Comparison of ENCODE assay signal across 16 cellular contexts in the genomic region with DNA sequence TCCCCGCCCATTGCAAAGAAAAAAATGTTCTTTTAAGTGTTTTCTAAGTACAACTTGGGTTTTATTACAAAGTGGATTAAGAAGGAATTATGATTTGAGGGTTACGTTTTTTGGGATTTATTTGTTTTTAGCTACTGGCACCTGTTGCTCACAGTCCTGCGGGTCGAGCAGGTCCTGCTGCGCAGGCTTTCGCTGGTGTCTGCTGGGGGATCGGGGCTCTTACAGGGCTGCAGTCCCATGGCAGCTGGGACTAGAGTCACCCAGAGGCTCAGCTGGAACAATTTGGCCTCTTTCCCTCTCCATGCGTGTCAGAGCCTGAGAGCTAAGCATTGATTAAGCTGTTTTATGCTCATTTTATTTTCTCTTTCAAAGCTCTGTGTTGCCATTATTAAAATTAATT.
"Had no signal": no experiment of that assay in that cellular context is flagged by ENCODE, and none has a peak within 500 bp of the region (broad histone marks: within the 10 kb centered on the region; RNA-seq: fewer than 3 reads in every experiment).

No MANE protein-coding gene starts in this region.

- H3K27me3 ChIP-seq: neural progenitor cell, ovary, right atrium auricular region, sigmoid colon had no signal

- H3K27me3 Mint-ChIP-seq: naive thymus-derived CD8-positive, alpha-beta T cell had no signal

- DNase-seq: cortex of kidney; effector memory CD4-positive, alpha-beta T cell; kidney; left colon; left ventricle myocardium superior; mucosa of descending colon; naive thymus-derived CD8-positive, alpha-beta T cell; sigmoid colon; stimulated activated CD4-positive, alpha-beta T cell treated with anti-CD3 and anti-CD28 coated beads, Interleukin-12 subunit alpha, Interleukin-12 subunit beta, amount 100 ng/mL, for 4 hours; stimulated activated naive CD4-positive, alpha-beta T cell treated with Interleukin-2 at 50 U/mL for 16 hours; trophoblast cell had no signal

- H3K9me3 Mint-ChIP-seq: naive thymus-derived CD8-positive, alpha-beta T cell; neural progenitor cell had no signal

- H3K9me3 ChIP-seq: mucosa of descending colon, ovary, right atrium auricular region, sigmoid colon had no signal

- H3K4me1 Mint-ChIP-seq: neural progenitor cell had no signal

- H3K36me3 ChIP-seq: ovary had no signal

- H3K27ac Mint-ChIP-seq: neural progenitor cell had no signal

- ATAC-seq: esophagus mucosa; left colon; left ventricle myocardium superior; mucosa of descending colon; naive thymus-derived CD8-positive, alpha-beta T cell had no signal

- H3K27ac ChIP-seq: neural progenitor cell, ovary, right atrium auricular region, sigmoid colon, skin epidermis had no signal

- H3K4me3 Mint-ChIP-seq: naive thymus-derived CD8-positive, alpha-beta T cell; neural progenitor cell had no signal

- H3K4me3 ChIP-seq: mucosa of descending colon, neural progenitor cell, ovary, right atrium auricular region, sigmoid colon, skin epidermis had no signal

- H3K4me1 ChIP-seq: neural progenitor cell, right atrium auricular region, sigmoid colon had no signal
